In genomic region chr11:34366522-34366921, GRCh38 we compare ENCODE assay signal across 1 cellular context.
TF ChIP-seq lines count a peak whose summit lies in the region.

No MANE protein-coding gene starts in this region.

TF ChIP-seq in WTC11, 78 proteins besides CTCF, POLR2A, EP300 and RAD21 (continued from another document):
- no peak for TF ChIP-seq AR (CRISPR knock-in tag; IDR thresholded peaks at IDR 0.05)
